14 cellular contexts compared by ENCODE assay signal in the genomic region with DNA sequence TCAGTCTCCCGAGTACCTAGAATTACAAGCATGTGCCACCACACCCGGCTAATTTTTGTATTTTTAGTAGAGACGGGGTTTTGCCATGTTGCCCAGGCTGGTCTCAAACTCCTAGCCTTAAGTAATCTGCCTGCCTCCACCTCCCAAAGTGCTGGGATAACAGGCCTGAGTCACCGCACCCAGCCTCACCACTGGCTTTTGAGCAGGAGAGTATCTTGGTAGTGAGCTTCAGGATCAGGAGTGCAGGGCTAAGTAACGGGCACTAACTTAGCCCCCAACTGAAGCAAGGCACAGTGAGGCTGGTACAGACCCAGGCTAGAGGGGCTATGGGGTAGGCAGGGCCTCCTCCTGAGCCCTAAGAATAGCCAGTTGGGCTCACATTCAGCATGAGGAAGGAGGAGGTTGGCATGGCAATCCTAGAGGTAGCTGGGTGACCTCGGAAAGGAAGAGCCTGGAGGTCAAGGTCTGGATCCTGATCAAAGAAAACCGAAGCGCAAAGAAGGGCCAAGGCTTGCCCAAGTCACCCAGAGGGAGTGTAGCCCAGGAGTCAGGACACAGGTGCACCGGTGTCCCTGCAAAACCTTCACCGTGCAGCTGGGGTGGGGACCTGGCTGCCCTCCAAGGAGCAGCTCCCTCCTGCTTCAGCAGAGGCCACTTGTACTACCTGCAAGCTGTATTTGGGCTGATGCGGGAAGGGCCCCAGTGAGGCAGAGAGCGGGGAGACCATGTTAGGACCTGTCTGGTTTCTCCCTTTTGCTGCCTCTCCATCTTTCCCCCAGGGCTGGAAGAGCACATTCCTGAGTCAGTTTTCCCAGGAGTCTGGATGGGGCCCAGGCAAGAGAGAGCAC. TPM values are rescaled to one million over a fixed set of nuclear protein-coding genes. Genes with fewer than 3 reads are reported as not detected.
DNase-seq lines count a peak whose midpoint lies in the region; ATAC-seq and TF ChIP-seq lines count a peak whose summit lies in the region.
"Had no signal": no experiment of that assay in that cellular context is flagged by ENCODE, and none has a peak within 500 bp of the region (broad histone marks: within the 10 kb centered on the region; RNA-seq: fewer than 3 reads in every experiment).

No MANE protein-coding gene starts in this region.

- in situ Hi-C loops in GM13977 (cut with MboI; ENCODE audit: low pct_unique_long_range_greater_than_20kb, low sequenced_read_pairs, unreplicated experiment) = no loop called here

- DNase-seq in AG20443 (ENCODE audit: low spot score) = peak; percentile 1
- DNase-seq in CD8-positive, alpha-beta memory T cell = no peak
- peak; percentile 8 for DNase-seq in activated CD4-positive, alpha-beta memory T cell treated with anti-CD3 and anti-CD28 coated beads for 36 hours
- peak in 2 of 3 donors; percentile 23 to 40 for DNase-seq in right lobe of liver
- no peak for DNase-seq in activated gamma-delta T cell (lab: John Stamatoyannopoulos, UW)
- no peak for DNase-seq in superior temporal gyrus (ENCODE audit: extremely low spot score)
- DNase-seq in GM13977 (ENCODE audit: low spot score) = no peak
- DNase-seq: midbrain; NCI-H510A treated with DMSO at 0.1 percent for 48 hours; psoas muscle; SHP77; stimulated activated CD4-positive, alpha-beta T cell treated with anti-CD3 and anti-CD28 coated beads, Interleukin-2, amount 100 ng/mL, for 48 hours had no signal

- CTCF ChIA-PET in CD8-positive, alpha-beta memory T cell (lab: Charles Lee) = interaction anchor here (0.8 to 4.5 kb wide), 3 partner anchors 11 to 35 kb away, joined by 3 to 26 read pairs (median 5); no protein-coding TSS in a partner anchor
- CTCF ChIA-PET in activated CD4-positive, alpha-beta memory T cell treated with anti-CD3 and anti-CD28 coated beads for 36 hours (lab: Charles Lee) = interaction anchor here (0.9 to 4.3 kb wide), 2 partner anchors 21 to 60 kb away, joined by 3 to 20 read pairs; no protein-coding TSS in a partner anchor

- intact Hi-C loops in activated CD4-positive, alpha-beta memory T cell treated with anti-CD3 and anti-CD28 coated beads for 36 hours (cut with micrococcal nuclease) = no loop called here
- intact Hi-C loops in right lobe of liver (cut with DNase I) = no loop called here

- H3K27me3 ChIP-seq in CD8-positive, alpha-beta memory T cell (ENCODE audit: insufficient read depth, low read length, poor library complexity, severe bottlenecking) = no peaks in the 10 kb centered on the region
- H3K27me3 ChIP-seq in right lobe of liver = no peaks in the 10 kb centered on the region
- H3K27me3 ChIP-seq: cardiac muscle cell had no signal

- H3K9me3 Mint-ChIP-seq in CD8-positive, alpha-beta memory T cell = no peaks in the 10 kb centered on the region
- H3K9me3 Mint-ChIP-seq in activated CD4-positive, alpha-beta memory T cell treated with anti-CD3 and anti-CD28 coated beads for 36 hours = no peaks in the 10 kb centered on the region

- WGBS in right lobe of liver (ENCODE audit: insufficient coverage, low coverage, low lambda C conversion rate, missing lambda C conversion rate) = 77% methylated on average over 8 of the region's 12 CpGs

- POLR2A ChIA-PET in CD8-positive, alpha-beta memory T cell (lab: Charles Lee) = no interaction called here
- POLR2A ChIA-PET in activated CD4-positive, alpha-beta memory T cell treated with anti-CD3 and anti-CD28 coated beads for 36 hours (lab: Charles Lee) = interaction anchor here (1.0 kb wide), 1 partner anchor 49 kb away, joined by 6 read pairs; no protein-coding TSS in a partner anchor

- no peak for TF ChIP-seq POLR2A in right lobe of liver (IDR thresholded peaks at IDR 0.05)

- peaks cover 0 to 3% (median 2%) of the 10 kb centered on the region in 3 donors for H3K36me3 Mint-ChIP-seq in CD8-positive, alpha-beta memory T cell
- H3K36me3 Mint-ChIP-seq in activated CD4-positive, alpha-beta memory T cell treated with anti-CD3 and anti-CD28 coated beads for 36 hours = no peaks in the 10 kb centered on the region

- peak overlapping the region in 3 of 7 donors; percentile 34 to 59 (median 50) for H3K4me3 Mint-ChIP-seq in CD8-positive, alpha-beta memory T cell
- no peak overlapping the region for H3K4me3 Mint-ChIP-seq in activated CD4-positive, alpha-beta memory T cell treated with anti-CD3 and anti-CD28 coated beads for 36 hours

- peaks cover 0 to 3% of the 10 kb centered on the region in 2 donors for H3K27me3 Mint-ChIP-seq in CD8-positive, alpha-beta memory T cell
- no peaks in the 10 kb centered on the region for H3K27me3 Mint-ChIP-seq in activated CD4-positive, alpha-beta memory T cell treated with anti-CD3 and anti-CD28 coated beads for 36 hours

- H3K27ac ChIP-seq in CD8-positive, alpha-beta memory T cell (ENCODE audit: low read depth, low read length) = no peak overlapping the region
- no peak overlapping the region for H3K27ac ChIP-seq in right lobe of liver
- H3K27ac ChIP-seq: cardiac muscle cell, psoas muscle had no signal

- peaks cover 67% of the 10 kb centered on the region for H3K4me1 ChIP-seq in CD8-positive, alpha-beta memory T cell (ENCODE audit: insufficient read depth, low read length)
- H3K4me1 ChIP-seq in right lobe of liver = no peaks in the 10 kb centered on the region

- no peak for TF ChIP-seq CTCF in right lobe of liver (IDR thresholded peaks at IDR 0.05)
- no peak for TF ChIP-seq CTCF in GM13977 (IDR thresholded peaks at IDR 0.05; ENCODE audit: extremely low read depth, insufficient read depth, missing control alignments)

- H3K4me1 Mint-ChIP-seq in CD8-positive, alpha-beta memory T cell = peaks cover 64 to 82% (median 67%) of the 10 kb centered on the region in 3 donors
- H3K4me1 Mint-ChIP-seq in activated CD4-positive, alpha-beta memory T cell treated with anti-CD3 and anti-CD28 coated beads for 36 hours (ENCODE audit: low read depth) = peaks cover 57% of the 10 kb centered on the region

- ATAC-seq in right lobe of liver (no peak), HG03520 (IDR thresholded peaks at IDR 0.05; ENCODE audit: unreplicated experiment) (no peak)
- ATAC-seq: psoas muscle had no signal

- no peaks in the 10 kb centered on the region for H3K9me3 ChIP-seq in CD8-positive, alpha-beta memory T cell (ENCODE audit: low read length)
- H3K9me3 ChIP-seq in right lobe of liver = no peaks in the 10 kb centered on the region
- H3K9me3 ChIP-seq: psoas muscle had no signal

- H3K27ac Mint-ChIP-seq in CD8-positive, alpha-beta memory T cell = peak overlapping the region in 6 of 8 donors; percentile 23 to 96 (median 72)
- no peak overlapping the region for H3K27ac Mint-ChIP-seq in activated CD4-positive, alpha-beta memory T cell treated with anti-CD3 and anti-CD28 coated beads for 36 hours

- H3K4me3 ChIP-seq in CD8-positive, alpha-beta memory T cell (ENCODE audit: low read length) = no peak overlapping the region
- no peak overlapping the region for H3K4me3 ChIP-seq in right lobe of liver
- H3K4me3 ChIP-seq: cardiac muscle cell, psoas muscle had no signal

- H3K36me3 ChIP-seq in CD8-positive, alpha-beta memory T cell (ENCODE audit: insufficient read depth, low read length) = no peaks in the 10 kb centered on the region
- H3K36me3 ChIP-seq in right lobe of liver = no peaks in the 10 kb centered on the region
- H3K36me3 ChIP-seq: cardiac muscle cell had no signal

RNA-seq across cellular contexts. Expression of gene ADGRG5, which starts 1.3 kb away (rescaled TPM):
- 10 to 100 TPM; 46.1 to 48.5 TPM for total RNA-seq in CD8-positive, alpha-beta memory T cell
- polyA plus RNA-seq in CD8-positive, alpha-beta memory T cell = 23.5 TPM
- 1 to 10 TPM; 6.7 to 6.9 TPM for total RNA-seq in activated CD4-positive, alpha-beta memory T cell treated with anti-CD3 and anti-CD28 coated beads for 36 hours
- under 1 TPM in 4 of 6 experiments, not detected in 2; 0.09 to 0.54 (median 0.18) TPM for total RNA-seq in right lobe of liver
- total RNA-seq: cardiac muscle cell had no signal
- polyA plus RNA-seq: cardiac muscle cell had no signal

RNA-seq across cellular contexts. Expression of gene CCDC102A, which starts 4.8 kb away (rescaled TPM):
- 10 to 100 TPM; 27.0 to 28.1 TPM for total RNA-seq in CD8-positive, alpha-beta memory T cell
- 22.6 TPM for polyA plus RNA-seq in CD8-positive, alpha-beta memory T cell
- total RNA-seq in activated CD4-positive, alpha-beta memory T cell treated with anti-CD3 and anti-CD28 coated beads for 36 hours = 1 to 10 TPM; 7.0 to 7.9 TPM
- 1 to 10 TPM in 5 of 6 experiments, under 1 TPM in 1; 0.97 to 1.9 (median 1.2) TPM for total RNA-seq in right lobe of liver

RNA-seq across cellular contexts. Expression of gene DOK4, which starts 54.8 kb away (rescaled TPM):
- 1 to 10 TPM; 6.8 to 7.0 TPM for total RNA-seq in CD8-positive, alpha-beta memory T cell
- 3.3 TPM for polyA plus RNA-seq in CD8-positive, alpha-beta memory T cell
- total RNA-seq in activated CD4-positive, alpha-beta memory T cell treated with anti-CD3 and anti-CD28 coated beads for 36 hours = 1 to 10 TPM; 5.5 to 7.1 TPM
- total RNA-seq in right lobe of liver = 10 to 100 TPM; 20.0 to 62.1 (median 36.7) TPM

Comparison
In these comparisons a context has a peak if more than half of its experiments do, and no peak if none do; other contexts are left out.
1. DNase-seq: peak in AG20443 (single experiment), activated CD4-positive, alpha-beta memory T cell treated with anti-CD3 and anti-CD28 coated beads for 36 hours (single experiment) and right lobe of liver (2 of 3); none in CD8-positive, alpha-beta memory T cell (0 of 5), activated gamma-delta T cell (single experiment), superior temporal gyrus (single experiment) and GM13977 (single experiment).
2. RNA of gene ADGRG5, which starts 1.3 kb away (total RNA-seq): 46.1 to 48.5 TPM in CD8-positive, alpha-beta memory T cell; 6.7 to 6.9 TPM in activated CD4-positive, alpha-beta memory T cell treated with anti-CD3 and anti-CD28 coated beads for 36 hours and 0.09 to 0.54 TPM in right lobe of liver; every median in the first group is over 4 times any median in the second.